ENCODE assay signal across 2 cellular contexts in genomic region chr12:124629799-124630198, GRCh38.
TF ChIP-seq lines count a peak whose summit lies in the region.

No MANE protein-coding gene starts in this region.

TF ChIP-seq in H1, 55 proteins besides CTCF, POLR2A, EP300 and RAD21:
- TF ChIP-seq KDM1A (IDR thresholded peaks at IDR 0.05; ENCODE audit: borderline replicate concordance, low read length) (no peak), POLR2AphosphoS5 (IDR thresholded peaks at IDR 0.05; ENCODE audit: low read depth, low read length) (no peak), NRF1 (IDR thresholded peaks at IDR 0.05; ENCODE audit: low read depth, low read length) (no peak), SP1 (IDR thresholded peaks at IDR 0.05; ENCODE audit: low read depth, low read length) (no peak), TAF1 (IDR thresholded peaks at IDR 0.05; ENCODE audit: low read depth, low read length) (no peak), SAP30 (IDR thresholded peaks at IDR 0.05; ENCODE audit: insufficient read depth, insufficient replicate concordance, low read length) (no peak), RBBP5 (IDR thresholded peaks at IDR 0.05; ENCODE audit: borderline replicate concordance, low read depth, low read length) (no peak), CHD2 (IDR thresholded peaks at IDR 0.05; ENCODE audit: low read length) (no peak), SRF (IDR thresholded peaks at IDR 0.05; ENCODE audit: low read depth, low read length) (no peak), TAF7 (optimal IDR thresholded peaks at IDR 0.05; ENCODE audit: borderline replicate concordance, low read depth, low read length) (no peak), TBP (IDR thresholded peaks at IDR 0.05; ENCODE audit: low read depth, low read length) (no peak), USF2 (IDR thresholded peaks at IDR 0.05; ENCODE audit: low read length) (no peak), POU5F1 (IDR thresholded peaks at IDR 0.05; ENCODE audit: low read depth, low read length) (no peak), RXRA (IDR thresholded peaks at IDR 0.05; ENCODE audit: insufficient read depth, low read depth, low read length) (no peak), JUN (IDR thresholded peaks at IDR 0.05; ENCODE audit: low read depth, low read length) (no peak), TCF12 (IDR thresholded peaks at IDR 0.05; ENCODE audit: low read depth, low read length) (no peak)

TF ChIP-seq in HepG2, 621 proteins besides CTCF, POLR2A, EP300 and RAD21:
- TF ChIP-seq THAP7 (CRISPR knock-in tag; IDR thresholded peaks at IDR 0.05) (no peak), NCOR1 (IDR thresholded peaks at IDR 0.05; ENCODE audit: borderline replicate concordance, low read length) (no peak), ZNF678 (CRISPR knock-in tag; IDR thresholded peaks at IDR 0.05) (no peak), IKZF5 (CRISPR knock-in tag; IDR thresholded peaks at IDR 0.05) (no peak), ZFP90 (CRISPR knock-in tag; IDR thresholded peaks at IDR 0.05; ENCODE audit: borderline replicate concordance) (no peak), REPIN1 (CRISPR knock-in tag; IDR thresholded peaks at IDR 0.05; ENCODE audit: borderline replicate concordance, low read depth) (no peak), GATAD2A (CRISPR knock-in tag; IDR thresholded peaks at IDR 0.05) (no peak), ZNF318 (CRISPR knock-in tag; IDR thresholded peaks at IDR 0.05) (no peak), NKX3-1 (CRISPR knock-in tag; IDR thresholded peaks at IDR 0.05) (no peak)
TF ChIP-seq in HepG2: peak in this region for 0.
